ENCODE assay signal across 29 cellular contexts in the genomic region with DNA sequence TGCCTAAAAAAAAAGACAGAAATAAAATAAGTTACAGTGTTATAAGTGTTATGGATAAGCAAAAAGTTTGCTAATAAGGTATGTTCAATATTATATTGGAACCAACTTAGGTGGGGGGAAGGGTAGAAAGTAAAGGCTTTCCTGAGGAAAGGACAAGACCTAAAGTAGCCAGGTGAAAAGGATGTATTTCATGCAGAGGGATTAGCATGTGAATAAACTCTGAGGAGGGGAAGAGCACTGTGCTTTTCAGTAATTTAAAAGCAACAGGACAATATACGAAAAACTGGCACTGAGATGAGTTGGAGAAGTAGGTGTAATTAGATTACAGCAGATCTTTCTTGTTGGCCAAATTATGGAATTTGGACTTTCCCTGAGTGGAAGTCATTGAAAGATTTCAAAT. TPM values are rescaled to one million over a fixed set of nuclear protein-coding genes. Genes with fewer than 3 reads are reported as not detected.
DNase-seq lines count a peak whose midpoint lies in the region; ATAC-seq and TF ChIP-seq lines count a peak whose summit lies in the region.
"Had no signal": no experiment of that assay in that cellular context is flagged by ENCODE, and none has a peak within 500 bp of the region (broad histone marks: within the 10 kb centered on the region; RNA-seq: fewer than 3 reads in every experiment).

No MANE protein-coding gene starts in this region.

- H3K79me2 ChIP-seq in GM23338 (replicated peaks; ENCODE audit: insufficient read depth) = peaks cover 11% of the 10 kb centered on the region; the same call in 1 of the 2 replicates

- H4K20me1 ChIP-seq in GM23338 (replicated peaks; ENCODE audit: insufficient read depth) = no peaks in the 10 kb centered on the region; the same call in 1 of the 2 replicates

- TF ChIP-seq CTCF in GM23338 (conservative IDR thresholded peaks at IDR 0.05; ENCODE audit: low read depth in 2 of 2) = no peak

- no peak overlapping the region for H3K4me3 Mint-ChIP-seq in activated CD4-positive, alpha-beta T cell treated with anti-CD3 and anti-CD28 coated beads, Interleukin-2, amount 10 ng/mL, durations not matched to agents 24 days and 14 days
- peak overlapping the region; percentile 45 for H3K4me3 Mint-ChIP-seq in GM23338
- H3K4me3 Mint-ChIP-seq in natural killer cell treated with Interleukin-12 subunit alpha and Interleukin-12 subunit beta and Interleukin-15 and Interleukin-18, amount 100 ng/mL, for 72 hours = no peak overlapping the region
- H3K4me3 Mint-ChIP-seq: CD4-positive, alpha-beta T cell; dendritic cell treated with granulocyte-macrophage colony-stimulating factor and Interleukin-4, amounts not matched to agents 40 ng/mL and 50 ng/mL, for 4 days; naive thymus-derived CD8-positive, alpha-beta T cell had no signal

- H3K4me1 ChIP-seq in GM23338 (ENCODE audit: insufficient read depth) (peaks cover 26% of the 10 kb centered on the region), iPS-20b (ENCODE audit: insufficient read depth, low read length) (peaks cover 15% of the 10 kb centered on the region)
- H3K4me1 ChIP-seq: tibial nerve had no signal

- intact Hi-C loops in activated CD4-positive, alpha-beta T cell treated with anti-CD3 and anti-CD28 coated beads, Interleukin-2, amount 10 ng/mL, durations not matched to agents 24 days and 14 days (cut with micrococcal nuclease) = no loop called here

- H3K4me1 Mint-ChIP-seq in activated CD4-positive, alpha-beta T cell treated with anti-CD3 and anti-CD28 coated beads, Interleukin-2, amount 10 ng/mL, durations not matched to agents 24 days and 14 days = peaks cover 28% of the 10 kb centered on the region
- peaks cover 33% of the 10 kb centered on the region for H3K4me1 Mint-ChIP-seq in GM23338
- no peaks in the 10 kb centered on the region for H3K4me1 Mint-ChIP-seq in natural killer cell treated with Interleukin-12 subunit alpha and Interleukin-12 subunit beta and Interleukin-15 and Interleukin-18, amount 100 ng/mL, for 72 hours (ENCODE audit: low read depth in 2 of 2)
- H3K4me1 Mint-ChIP-seq: naive thymus-derived CD8-positive, alpha-beta T cell had no signal

- H3K27me3 ChIP-seq in GM23338 (ENCODE audit: insufficient read depth) (no peaks in the 10 kb centered on the region), iPS-20b (ENCODE audit: insufficient read depth, low read length) (no peaks in the 10 kb centered on the region)
- H3K27me3 ChIP-seq: esophagus muscularis mucosa, heart right ventricle, tibial nerve had no signal

- no peaks in the 10 kb centered on the region for H3K27me3 Mint-ChIP-seq in activated CD4-positive, alpha-beta T cell treated with anti-CD3 and anti-CD28 coated beads, Interleukin-2, amount 10 ng/mL, durations not matched to agents 24 days and 14 days
- H3K27me3 Mint-ChIP-seq in GM23338 (ENCODE audit: insufficient read depth, low read depth, poor library complexity) = peaks cover 4% of the 10 kb centered on the region
- H3K27me3 Mint-ChIP-seq in natural killer cell treated with Interleukin-12 subunit alpha and Interleukin-12 subunit beta and Interleukin-15 and Interleukin-18, amount 100 ng/mL, for 72 hours = no peaks in the 10 kb centered on the region
- H3K27me3 Mint-ChIP-seq: CD4-positive, alpha-beta T cell; dendritic cell treated with granulocyte-macrophage colony-stimulating factor and Interleukin-4, amounts not matched to agents 40 ng/mL and 50 ng/mL, for 4 days; naive thymus-derived CD8-positive, alpha-beta T cell had no signal

- H3K27ac ChIP-seq in GM23338 (ENCODE audit: low read depth) = peak overlapping the region; percentile 81
- H3K27ac ChIP-seq in SK-N-MC = peak overlapping the region; percentile 61; the same call in 1 of the 2 replicates
- H3K27ac ChIP-seq in iPS-20b (ENCODE audit: low read length) = peak overlapping the region; percentile 52
- H3K27ac ChIP-seq: esophagus muscularis mucosa, heart right ventricle had no signal

- H3K27ac Mint-ChIP-seq in activated CD4-positive, alpha-beta T cell treated with anti-CD3 and anti-CD28 coated beads, Interleukin-2, amount 10 ng/mL, durations not matched to agents 24 days and 14 days = peak overlapping the region; percentile 4
- H3K27ac Mint-ChIP-seq in GM23338 = peak overlapping the region; percentile 96
- no peak overlapping the region for H3K27ac Mint-ChIP-seq in natural killer cell treated with Interleukin-12 subunit alpha and Interleukin-12 subunit beta and Interleukin-15 and Interleukin-18, amount 100 ng/mL, for 72 hours
- H3K27ac Mint-ChIP-seq: CD4-positive, alpha-beta T cell; dendritic cell treated with granulocyte-macrophage colony-stimulating factor and Interleukin-4, amounts not matched to agents 40 ng/mL and 50 ng/mL, for 4 days; naive thymus-derived CD8-positive, alpha-beta T cell had no signal

- DNase-seq in activated CD4-positive, alpha-beta T cell treated with anti-CD3 and anti-CD28 coated beads, Interleukin-2, amount 10 ng/mL, durations not matched to agents 24 days and 14 days = no peak
- DNase-seq in activated CD4-positive, alpha-beta T cell treated with anti-CD3 and anti-CD28 coated beads for 4 hours = no peak
- DNase-seq in GM23338 (ENCODE audit: low spot score) (peak; percentile 43), SK-N-MC (ENCODE audit: low read depth, low spot score) (no peak), DMS153 treated with DMSO at 0.1 percent for 48 hours (lab: John Stamatoyannopoulos, UW; ENCODE audit: unreplicated experiment) (no peak)
- no peak for DNase-seq in natural killer cell treated with Interleukin-12 subunit alpha and Interleukin-12 subunit beta and Interleukin-15 and Interleukin-18, amount 100 ng/mL, for 72 hours (ENCODE audit: low spot score)
- DNase-seq: activated CD4-positive, CD25-positive, alpha-beta regulatory T cell; activated CD8-positive, alpha-beta memory T cell treated with anti-CD3 and anti-CD28 coated beads for 24 hours; activated T-cell treated with anti-CD3 and anti-CD28 coated beads for 4 hours; CD4-positive, alpha-beta T cell; central memory CD4-positive, alpha-beta T cell; EL; heart right ventricle; naive thymus-derived CD8-positive, alpha-beta T cell; NCI-H1092; NCI-H1694; NCI-H82; SIG-M5; stimulated activated CD4-positive, alpha-beta T cell treated with anti-CD3 and anti-CD28 coated beads, Interleukin-4, amount 100 ng/mL, for 24 hours had no signal

- H3K9ac ChIP-seq in SK-N-MC (ENCODE audit: insufficient read length) (no peak overlapping the region), iPS-20b (ENCODE audit: low read depth, low read length) (peak overlapping the region; percentile 52; the same call in 1 of the 2 replicates)

- H3K9me3 ChIP-seq in SK-N-MC (ENCODE audit: low read depth, low read length) (no peaks in the 10 kb centered on the region), iPS-20b (ENCODE audit: insufficient read depth, low read depth, low read length) (no peaks in the 10 kb centered on the region)
- H3K9me3 ChIP-seq: esophagus muscularis mucosa, HAP-1, heart right ventricle, tibial nerve had no signal

- peaks cover 22% of the 10 kb centered on the region for H3F3A ChIP-seq in GM23338 (replicated peaks; ENCODE audit: low read depth)

- no peaks in the 10 kb centered on the region for H3K9me3 Mint-ChIP-seq in activated CD4-positive, alpha-beta T cell treated with anti-CD3 and anti-CD28 coated beads, Interleukin-2, amount 10 ng/mL, durations not matched to agents 24 days and 14 days
- no peaks in the 10 kb centered on the region for H3K9me3 Mint-ChIP-seq in GM23338
- H3K9me3 Mint-ChIP-seq in natural killer cell treated with Interleukin-12 subunit alpha and Interleukin-12 subunit beta and Interleukin-15 and Interleukin-18, amount 100 ng/mL, for 72 hours = no peaks in the 10 kb centered on the region
- H3K9me3 Mint-ChIP-seq: CD4-positive, alpha-beta T cell; dendritic cell treated with granulocyte-macrophage colony-stimulating factor and Interleukin-4, amounts not matched to agents 40 ng/mL and 50 ng/mL, for 4 days; naive thymus-derived CD8-positive, alpha-beta T cell had no signal

- H3K4me3 ChIP-seq in GM23338 (peak overlapping the region; percentile 1; the same call in 1 of the 2 replicates), SK-N-MC (no peak overlapping the region), iPS-20b (ENCODE audit: low read length) (peak overlapping the region; percentile 39; the same call in 1 of the 2 replicates)
- H3K4me3 ChIP-seq: esophagus muscularis mucosa, GM12878, HAP-1, heart right ventricle, lung, tibial nerve had no signal

- H3K4me2 ChIP-seq in GM23338 = peak overlapping the region; percentile 36

- H3K9me2 ChIP-seq in GM23338 (ENCODE audit: insufficient read depth) = no peaks in the 10 kb centered on the region

- no peak overlapping the region for H2AFZ ChIP-seq in GM23338

- H3K36me3 ChIP-seq in GM23338 (ENCODE audit: insufficient read depth) (peaks cover 74% of the 10 kb centered on the region), SK-N-MC (ENCODE audit: insufficient read depth, low read length) (peaks cover 92% of the 10 kb centered on the region), iPS-20b (ENCODE audit: insufficient read depth, low read depth, low read length) (peaks cover 99% of the 10 kb centered on the region)
- H3K36me3 ChIP-seq: esophagus muscularis mucosa, tibial nerve had no signal

- ATAC-seq in GM23338 = peak; percentile 94
- ATAC-seq in activated CD4-positive, CD25-positive, alpha-beta regulatory T cell treated with anti-CD3 and anti-CD28 coated beads, Interleukin-2, amount 50 U/mL, for 24 hours = no peak
- no peak for ATAC-seq in natural killer cell treated with Interleukin-12 subunit alpha and Interleukin-12 subunit beta and Interleukin-15 and Interleukin-18, amount 100 ng/mL, for 72 hours
- ATAC-seq: GM12878; heart right ventricle; naive thymus-derived CD8-positive, alpha-beta T cell had no signal

- peaks cover 50% of the 10 kb centered on the region for H3K36me3 Mint-ChIP-seq in activated CD4-positive, alpha-beta T cell treated with anti-CD3 and anti-CD28 coated beads, Interleukin-2, amount 10 ng/mL, durations not matched to agents 24 days and 14 days (ENCODE audit: low read depth)
- peaks cover 98% of the 10 kb centered on the region for H3K36me3 Mint-ChIP-seq in GM23338 (ENCODE audit: low read depth)
- peaks cover 4% of the 10 kb centered on the region for H3K36me3 Mint-ChIP-seq in natural killer cell treated with Interleukin-12 subunit alpha and Interleukin-12 subunit beta and Interleukin-15 and Interleukin-18, amount 100 ng/mL, for 72 hours
- H3K36me3 Mint-ChIP-seq: naive thymus-derived CD8-positive, alpha-beta T cell had no signal

RNA-seq across cellular contexts. Expression of a gene that starts 7.6 kb away (rescaled TPM):
- 189 and 194 TPM in 2 replicates for total RNA-seq in activated CD4-positive, alpha-beta T cell treated with anti-CD3 and anti-CD28 coated beads, Interleukin-2, amount 10 ng/mL, durations not matched to agents 24 days and 14 days
- 258 and 263 TPM in 2 replicates for total RNA-seq in GM23338 (2014; rRNA removed; shearing (Covaris generic))
- polyA plus RNA-seq in GM23338 (2016; fragmentation: Nextera tagmentation; extraction: Ambion mirVana) = 442 and 485 TPM in 2 replicates
- total RNA-seq in natural killer cell treated with Interleukin-12 subunit alpha and Interleukin-12 subunit beta and Interleukin-15 and Interleukin-18, amount 100 ng/mL, for 72 hours = 100 to 1,000 TPM in 1 of 2 donors, 10 to 100 TPM in 1; 96.7 to 116 TPM

RNA-seq across cellular contexts. Expression of a gene that starts 33.2 kb away (rescaled TPM):
- 113 and 117 TPM in 2 replicates for total RNA-seq in activated CD4-positive, alpha-beta T cell treated with anti-CD3 and anti-CD28 coated beads, Interleukin-2, amount 10 ng/mL, durations not matched to agents 24 days and 14 days
- total RNA-seq in GM23338 (2014; rRNA removed; shearing (Covaris generic)) = 78.9 and 87.2 TPM in 2 replicates
- polyA plus RNA-seq in GM23338 (2016; fragmentation: Nextera tagmentation; extraction: Ambion mirVana) = 37.6 and 38.7 TPM in 2 replicates
- under 1 TPM; 0.59 to 0.88 TPM for total RNA-seq in natural killer cell treated with Interleukin-12 subunit alpha and Interleukin-12 subunit beta and Interleukin-15 and Interleukin-18, amount 100 ng/mL, for 72 hours

RNA-seq across cellular contexts. Expression of a gene that starts 45.5 kb away (rescaled TPM):
- total RNA-seq in activated CD4-positive, alpha-beta T cell treated with anti-CD3 and anti-CD28 coated beads, Interleukin-2, amount 10 ng/mL, durations not matched to agents 24 days and 14 days = 0.23 and 0.38 TPM in 2 replicates
- total RNA-seq in GM23338 (2014; rRNA removed; shearing (Covaris generic)) = 1.4 and 2.8 TPM in 2 replicates
- polyA plus RNA-seq in GM23338 (2016; fragmentation: Nextera tagmentation; extraction: Ambion mirVana) = not detected in 2 replicates
- not detected for total RNA-seq in natural killer cell treated with Interleukin-12 subunit alpha and Interleukin-12 subunit beta and Interleukin-15 and Interleukin-18, amount 100 ng/mL, for 72 hours
- total RNA-seq: CD4-positive, alpha-beta T cell; frontal cortex; GM12878; naive thymus-derived CD8-positive, alpha-beta T cell; NCI-H460; tibial nerve had no signal
- polyA plus RNA-seq: naive thymus-derived CD8-positive, alpha-beta T cell had no signal

Comparison
In these comparisons a context has a peak if more than half of its experiments do, and no peak if none do; other contexts are left out.
1. H3K27ac Mint-ChIP-seq: peak in activated CD4-positive, alpha-beta T cell treated with anti-CD3 and anti-CD28 coated beads, Interleukin-2, amount 10 ng/mL, durations not matched to agents 24 days and 14 days (single experiment) and GM23338 (single experiment); none in natural killer cell treated with Interleukin-12 subunit alpha and Interleukin-12 subunit beta and Interleukin-15 and Interleukin-18, amount 100 ng/mL, for 72 hours (0 of 2).
2. RNA of a gene that starts 33.2 kb away (total RNA-seq): 113 to 117 TPM in activated CD4-positive, alpha-beta T cell treated with anti-CD3 and anti-CD28 coated beads, Interleukin-2, amount 10 ng/mL, durations not matched to agents 24 days and 14 days and 78.9 to 87.2 TPM in GM23338; 0.59 to 0.88 TPM in natural killer cell treated with Interleukin-12 subunit alpha and Interleukin-12 subunit beta and Interleukin-15 and Interleukin-18, amount 100 ng/mL, for 72 hours; every median in the first group is over 10 times any median in the second.
3. Peak in every context shown above with its lines, with median percentiles within 50 percentile points of each other: H3K27ac ChIP-seq.